Comparison of ENCODE assay signal across 11 cellular contexts in genomic region chr4:54085284-54085683, GRCh38. TPM values are rescaled to one million over a fixed set of nuclear protein-coding genes. Genes with fewer than 3 reads are reported as not detected.
DNase-seq lines count a peak whose midpoint lies in the region; ATAC-seq and TF ChIP-seq lines count a peak whose summit lies in the region.
"Had no signal": no experiment of that assay in that cellular context is flagged by ENCODE, and none has a peak within 500 bp of the region (broad histone marks: within the 10 kb centered on the region; RNA-seq: fewer than 3 reads in every experiment).

No MANE protein-coding gene starts in this region.

- no peak for TF ChIP-seq POLR2A in prostate gland (IDR thresholded peaks at IDR 0.05)

- ATAC-seq in lung (ENCODE audit: insufficient read depth, low FRiP score), result peak; percentile 40
- no peak for ATAC-seq in aorta (ENCODE audit: low FRiP score)
- ATAC-seq: stimulated activated memory B cell treated with anti-CD40 and anti-IgM and Interleukin-4, amounts not matched to agents 10 μg/mL and 1 μg/mL and 100 μg/mL, for 72 hours had no signal

- H3K27ac ChIP-seq in lung (ENCODE audit: low read depth in 1 of 2, low read length in 1 of 2), result no peak overlapping the region
- H3K27ac ChIP-seq in aorta (ENCODE audit: low read depth in 1 of 2, low read length in 2 of 2), result no peak overlapping the region
- H3K27ac ChIP-seq in prostate gland, result no peak overlapping the region

- intact Hi-C loops in aorta (cut with DNase I) (no loop called here), prostate gland (cut with DNase I) (no loop called here)

- H3K4me1 ChIP-seq in lung (ENCODE audit: control insufficient read depth in 2 of 2, insufficient read depth in 2 of 2, low read length in 2 of 2) (peaks cover 0 to 1% of the 10 kb centered on the region in 2 donors), aorta (ENCODE audit: control insufficient read depth in 1 of 2, insufficient read depth in 2 of 2, low read length in 2 of 2) (peaks cover 2 to 4% of the 10 kb centered on the region in 2 donors), prostate gland (replicated peaks) (no peaks in the 10 kb centered on the region)

- H3K9me3 ChIP-seq in lung (ENCODE audit: control insufficient read depth in 2 of 2, insufficient read depth in 1 of 2, low read length in 1 of 2), result no peaks in the 10 kb centered on the region
- no peaks in the 10 kb centered on the region for H3K9me3 ChIP-seq in aorta (ENCODE audit: control insufficient read depth, low read length)
- H3K9me3 ChIP-seq in prostate gland, result no peaks in the 10 kb centered on the region

- H3K4me3 ChIP-seq in lung, result no peak overlapping the region
- no peak overlapping the region for H3K4me3 ChIP-seq in aorta (ENCODE audit: low read length in 2 of 2)
- H3K4me3 ChIP-seq in prostate gland, result no peak overlapping the region

- DNase-seq in AG20443 (ENCODE audit: low spot score) (peak; percentile 82), NCI-H226 (peak; percentile 78), dermis microvascular lymphatic vessel endothelial cell (ENCODE audit: low read depth in 2 of 2) (peak; percentile 85 to 93), lung (ENCODE audit: low spot score) (no peak), aorta (no peak), prostate gland (ENCODE audit: low spot score) (no peak), AML-193 (lab: John Stamatoyannopoulos, UW) (no peak), cortex of kidney (lab: John Stamatoyannopoulos, UW) (no peak)
- DNase-seq: effector memory CD4-positive, alpha-beta T cell; NCI-H774 had no signal

- H3K36me3 ChIP-seq in lung (ENCODE audit: control insufficient read depth in 2 of 2, insufficient read depth in 2 of 2, low read length in 2 of 2) (no peaks in the 10 kb centered on the region), aorta (ENCODE audit: control insufficient read depth in 1 of 2, insufficient read depth in 2 of 2, low read length in 1 of 2) (no peaks in the 10 kb centered on the region), prostate gland (no peaks in the 10 kb centered on the region)

- H3K27me3 ChIP-seq in lung (ENCODE audit: control insufficient read depth, insufficient read depth) (no peaks in the 10 kb centered on the region), aorta (ENCODE audit: control insufficient read depth in 1 of 2, insufficient read depth in 2 of 2, low read length in 1 of 2) (no peaks in the 10 kb centered on the region), prostate gland (replicated peaks; ENCODE audit: insufficient read depth) (no peaks in the 10 kb centered on the region)

- WGBS in lung, 2 donors, result 88 to 92% methylated on average over 3 of the region's 3 CpGs
- WGBS in aorta, 2 donors, result 87 to 89% methylated on average over 3 of the region's 3 CpGs
- WGBS in prostate gland, result 87% methylated on average over 3 of the region's 3 CpGs

- TF ChIP-seq CTCF in lung (IDR thresholded peaks at IDR 0.05; ENCODE audit: control extremely low read depth, extremely low read depth), result no peak
- TF ChIP-seq CTCF in prostate gland (IDR thresholded peaks at IDR 0.05), result no peak

RNA-seq across cellular contexts. Expression of gene GSX2, which starts 14.7 kb away (rescaled TPM):
- not detected in 2 replicates for total RNA-seq in dermis microvascular lymphatic vessel endothelial cell
- not detected for total RNA-seq in lung
- polyA plus RNA-seq in lung, result not detected
- not detected for total RNA-seq in aorta
- polyA plus RNA-seq in aorta, result not detected
- not detected for total RNA-seq in prostate gland

RNA-seq across cellular contexts. Expression of gene CHIC2, which starts 20.9 kb away (rescaled TPM):
- total RNA-seq in dermis microvascular lymphatic vessel endothelial cell, result 54.6 and 56.5 TPM in 2 replicates
- 10 to 100 TPM; 21.6 to 52.8 TPM for total RNA-seq in lung
- polyA plus RNA-seq in lung, result 10 to 100 TPM; 12.6 to 39.5 TPM
- total RNA-seq in aorta, result 10 to 100 TPM; 31.8 to 31.9 TPM
- polyA plus RNA-seq in aorta, result 10 to 100 TPM; 18.4 to 23.7 TPM
- 10 to 100 TPM; 38.7 to 84.8 TPM for total RNA-seq in prostate gland

Comparison
In these comparisons a context has a peak if more than half of its experiments do, and no peak if none do; other contexts are left out.
1. DNase-seq: peak in AG20443 (single experiment), NCI-H226 (single experiment) and dermis microvascular lymphatic vessel endothelial cell (2 of 2); none in lung (single experiment), aorta (0 of 2), prostate gland (single experiment), AML-193 (0 of 2) and cortex of kidney (single experiment).